26 cellular contexts compared by ENCODE assay signal in the genomic region with DNA sequence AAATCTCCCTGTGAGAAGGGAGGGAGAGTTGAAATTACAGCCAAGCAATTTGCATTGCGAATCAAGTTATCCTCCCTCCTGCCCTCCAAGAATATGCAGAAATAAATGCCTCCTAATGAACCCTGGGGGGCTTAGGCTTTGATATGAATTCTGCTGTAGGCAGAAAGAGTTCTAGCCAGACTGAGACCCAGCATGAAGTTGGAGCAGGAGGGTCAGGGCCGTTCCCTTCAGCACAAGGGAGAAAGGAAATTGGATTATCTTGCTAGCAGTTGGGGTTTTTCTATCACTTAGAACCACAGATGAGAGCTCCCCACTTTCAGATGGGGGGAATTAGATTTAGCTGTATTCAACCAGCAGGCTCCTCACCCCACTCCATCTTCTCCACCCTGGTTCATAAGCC.
"Had no signal": no experiment of that assay in that cellular context is flagged by ENCODE, and none has a peak within 500 bp of the region (broad histone marks: within the 10 kb centered on the region; RNA-seq: fewer than 3 reads in every experiment).

No MANE protein-coding gene starts in this region.

- H3K79me2 ChIP-seq: hepatocyte had no signal

- H3K27ac ChIP-seq: esophagus muscularis mucosa, foreskin keratinocyte, gastroesophageal sphincter, heart left ventricle, hepatocyte, ovary, psoas muscle, sigmoid colon, thoracic aorta, tibial nerve, upper lobe of left lung had no signal

- H3K36me3 ChIP-seq: esophagus muscularis mucosa, gastroesophageal sphincter, heart left ventricle, ovary, sigmoid colon, thoracic aorta, tibial nerve, upper lobe of left lung had no signal

- H3K36me3 Mint-ChIP-seq: memory B cell; mesothelial cell of epicardium; naive B cell; natural killer cell treated with Interleukin-12 subunit alpha and Interleukin-12 subunit beta and Interleukin-15 and Interleukin-18, amount 100 ng/mL, for 72 hours; stimulated activated memory B cell treated with anti-CD40 and anti-IgM and Interleukin-4, amounts not matched to agents 10 μg/mL and 1 μg/mL and 100 μg/mL, for 72 hours had no signal

- ATAC-seq: foreskin keratinocyte; gastroesophageal sphincter; heart left ventricle; left lobe of liver; mucosa of descending colon; psoas muscle; right cardiac atrium; stimulated activated memory B cell treated with anti-CD40 and anti-IgM and Interleukin-4, amounts not matched to agents 10 μg/mL and 1 μg/mL and 100 μg/mL, for 72 hours had no signal

- H3K4me1 Mint-ChIP-seq: memory B cell; stimulated activated memory B cell treated with anti-CD40 and anti-IgM and Interleukin-4, amounts not matched to agents 10 μg/mL and 1 μg/mL and 100 μg/mL, for 72 hours had no signal

- H3K4me1 ChIP-seq: esophagus muscularis mucosa, foreskin keratinocyte, gastroesophageal sphincter, heart left ventricle, psoas muscle, sigmoid colon, tibial nerve, upper lobe of left lung had no signal

- H3K27me3 ChIP-seq: esophagus muscularis mucosa, gastroesophageal sphincter, hepatocyte, ovary, sigmoid colon, tibial nerve, upper lobe of left lung had no signal

- H3K4me2 ChIP-seq: hepatocyte had no signal

- H3K4me3 ChIP-seq: esophagus muscularis mucosa, gastroesophageal sphincter, heart left ventricle, hepatocyte, lung, mucosa of descending colon, ovary, psoas muscle, sigmoid colon, thoracic aorta, tibial nerve, upper lobe of left lung had no signal

- H3K27ac Mint-ChIP-seq: dendritic cell treated with granulocyte-macrophage colony-stimulating factor and Interleukin-4, amounts not matched to agents 40 ng/mL and 50 ng/mL, for 4 days; memory B cell; mesothelial cell of epicardium; natural killer cell treated with Interleukin-12 subunit alpha and Interleukin-12 subunit beta and Interleukin-15 and Interleukin-18, amount 100 ng/mL, for 72 hours; stimulated activated memory B cell treated with anti-CD40 and anti-IgM and Interleukin-4, amounts not matched to agents 10 μg/mL and 1 μg/mL and 100 μg/mL, for 72 hours; stimulated activated naive CD8-positive, alpha-beta T cell treated with anti-CD3 and anti-CD28 coated beads, Interleukin-15, Interleukin-2, amounts not matched to agents 100 ng/mL and 50 ng/mL, for 24 hours had no signal

- DNase-seq: effector CD8-positive, alpha-beta T cell; foreskin keratinocyte; heart left ventricle; kidney; mucosa of descending colon; naive B cell; occipital lobe; ovary; psoas muscle; right cardiac atrium; sigmoid colon; stimulated activated CD4-positive, alpha-beta T cell treated with anti-CD3 and anti-CD28 coated beads, Interleukin-4, amount 100 ng/mL, for 4 hours; upper lobe of left lung had no signal

- H2AFZ ChIP-seq: hepatocyte had no signal

- H3K4me3 Mint-ChIP-seq: dendritic cell treated with granulocyte-macrophage colony-stimulating factor and Interleukin-4, amounts not matched to agents 40 ng/mL and 50 ng/mL, for 4 days; memory B cell; mesothelial cell of epicardium; naive B cell; natural killer cell treated with Interleukin-12 subunit alpha and Interleukin-12 subunit beta and Interleukin-15 and Interleukin-18, amount 100 ng/mL, for 72 hours; stimulated activated memory B cell treated with anti-CD40 and anti-IgM and Interleukin-4, amounts not matched to agents 10 μg/mL and 1 μg/mL and 100 μg/mL, for 72 hours; stimulated activated naive CD8-positive, alpha-beta T cell treated with anti-CD3 and anti-CD28 coated beads, Interleukin-15, Interleukin-2, amounts not matched to agents 100 ng/mL and 50 ng/mL, for 24 hours had no signal

- H3K9me3 ChIP-seq: esophagus muscularis mucosa, gastroesophageal sphincter, mucosa of descending colon, ovary, psoas muscle, sigmoid colon, thoracic aorta, tibial nerve, upper lobe of left lung had no signal

- H3K9me3 Mint-ChIP-seq: dendritic cell treated with granulocyte-macrophage colony-stimulating factor and Interleukin-4, amounts not matched to agents 40 ng/mL and 50 ng/mL, for 4 days; natural killer cell treated with Interleukin-12 subunit alpha and Interleukin-12 subunit beta and Interleukin-15 and Interleukin-18, amount 100 ng/mL, for 72 hours; stimulated activated naive CD8-positive, alpha-beta T cell treated with anti-CD3 and anti-CD28 coated beads, Interleukin-15, Interleukin-2, amounts not matched to agents 100 ng/mL and 50 ng/mL, for 24 hours had no signal
